ENCODE assay signal across 31 cellular contexts in genomic region chr15:56678562-56678961, GRCh38.
"Had no signal": no experiment of that assay in that cellular context is flagged by ENCODE, and none has a peak within 500 bp of the region (broad histone marks: within the 10 kb centered on the region; RNA-seq: fewer than 3 reads in every experiment).

No MANE protein-coding gene starts in this region.

- H3K4me1 Mint-ChIP-seq: activated naive CD8-positive, alpha-beta T cell treated with anti-CD3 and anti-CD28 coated beads, Interleukin-2, amount 50 U/mL, for 24 hours had no signal

- H3K27ac Mint-ChIP-seq: activated naive CD4-positive, alpha-beta T cell treated with anti-CD3 and anti-CD28 coated beads, Interleukin-2, amount 50 U/mL, for 72 hours; activated naive CD8-positive, alpha-beta T cell treated with anti-CD3 and anti-CD28 coated beads, Interleukin-2, amount 50 U/mL, for 24 hours; T-helper 17 cell; WTC11 had no signal

- ATAC-seq: activated naive CD4-positive, alpha-beta T cell treated with anti-CD3 and anti-CD28 coated beads, Interleukin-2, amount 50 U/mL, for 72 hours; activated naive CD8-positive, alpha-beta T cell treated with anti-CD3 and anti-CD28 coated beads, Interleukin-2, amount 50 U/mL, for 24 hours; activated T-cell treated with anti-CD3 and anti-CD28 coated beads, Interleukin-2, amount 50 U/mL, for 4 hours; body of pancreas; K562; PC-3; SK-N-SH treated with all-trans-retinoic acid at 6 μM for 48 hours; T-helper 17 cell; WTC11 had no signal

- H3K4me3 Mint-ChIP-seq: activated naive CD8-positive, alpha-beta T cell treated with anti-CD3 and anti-CD28 coated beads, Interleukin-2, amount 50 U/mL, for 24 hours; activated T-cell treated with anti-CD3 and anti-CD28 coated beads, Interleukin-2, amount 50 U/mL, for 4 hours; T-helper 17 cell; WTC11 had no signal

- H3K27me3 Mint-ChIP-seq: activated naive CD8-positive, alpha-beta T cell treated with anti-CD3 and anti-CD28 coated beads, Interleukin-2, amount 50 U/mL, for 24 hours; T-helper 17 cell had no signal

- DNase-seq: activated CD4-positive, alpha-beta T cell treated with anti-CD3 and anti-CD28 coated beads for 48 hours; activated CD4-positive, alpha-beta T cell treated with anti-CD3 and anti-CD28 coated beads, Interleukin-2, amount 50 U/mL, for 48 hours; activated CD4-positive, CD25-positive, alpha-beta regulatory T cell treated with anti-CD3 and anti-CD28 coated beads, Interleukin-2, amount 50 U/mL, for 72 hours; activated CD8-positive, alpha-beta memory T cell treated with anti-CD3 and anti-CD28 coated beads for 24 hours; activated effector memory CD4-positive, alpha-beta T cell treated with anti-CD3 and anti-CD28 coated beads, Interleukin-2, amount 50 U/mL, for 16 hours; activated naive CD4-positive, alpha-beta T cell treated with Interleukin-2 at 50 U/mL for 16 hours; activated naive CD8-positive, alpha-beta T cell treated with anti-CD3 and anti-CD28 coated beads, Interleukin-2, amount 50 U/mL, for 24 hours; activated T-cell treated with anti-CD3 and anti-CD28 coated beads, Interleukin-2, amount 50 U/mL, for 4 hours; amniotic stem cell; body of pancreas; central memory CD4-positive, alpha-beta T cell; MV-4-11; NCI-H1105; NCI-H1436; NCI-H1694 treated with DMSO at 0.1 percent for 48 hours; NCI-H2029 treated with DMSO at 0.1 percent for 48 hours; NCI-H2171; NCI-H2227 treated with DMSO at 0.1 percent for 48 hours; NCI-H526; NCI-H82; NK-92 treated with Interleukin-12 subunit alpha and Interleukin-12 subunit beta, amount 100 ng/mL, for 24 hours; PC-3; SHP77; T-helper 17 cell; T-helper 9 cell had no signal

- H3K9me3 ChIP-seq: ascending aorta, body of pancreas, SJSA1 had no signal

- H3K27ac ChIP-seq: ascending aorta, body of pancreas, SJSA1 had no signal

- H3K36me3 Mint-ChIP-seq: WTC11 had no signal

- H3K9me3 Mint-ChIP-seq: activated naive CD4-positive, alpha-beta T cell treated with anti-CD3 and anti-CD28 coated beads, Interleukin-2, amount 50 U/mL, for 72 hours; activated naive CD8-positive, alpha-beta T cell treated with anti-CD3 and anti-CD28 coated beads, Interleukin-2, amount 50 U/mL, for 24 hours; activated T-cell treated with anti-CD3 and anti-CD28 coated beads, Interleukin-2, amount 50 U/mL, for 4 hours; WTC11 had no signal
